Comparison of ENCODE assay signal across 12 cellular contexts in genomic region chr19:3096902-3097326, GRCh38. TPM values are rescaled to one million over a fixed set of nuclear protein-coding genes. Genes with fewer than 3 reads are reported as not detected.
DNase-seq lines count a peak whose midpoint lies in the region; ATAC-seq and TF ChIP-seq lines count a peak whose summit lies in the region.
"Had no signal": no experiment of that assay in that cellular context is flagged by ENCODE, and none has a peak within 500 bp of the region (broad histone marks: within the 10 kb centered on the region; RNA-seq: fewer than 3 reads in every experiment).

No MANE protein-coding gene starts in this region.

- peak overlapping the region; percentile 86 to 95 (median 90) for H3K27ac ChIP-seq in heart right ventricle
- H3K27ac ChIP-seq in parathyroid adenoma: no peak overlapping the region
- H3K27ac ChIP-seq in vagina: peak overlapping the region; percentile 50
- H3K27ac ChIP-seq: A549 had no signal

- H3K4me1 ChIP-seq in heart right ventricle (peaks cover 39 to 71% (median 67%) of the 10 kb centered on the region in 9 donors), parathyroid adenoma (peaks cover 26% of the 10 kb centered on the region), vagina (peaks cover 72% of the 10 kb centered on the region)

- H3K79me2 ChIP-seq in parathyroid adenoma: peaks cover 74% of the 10 kb centered on the region

- no peak for TF ChIP-seq CTCF in heart right ventricle (IDR thresholded peaks at IDR 0.05)
- TF ChIP-seq CTCF in fibroblast of villous mesenchyme (IDR thresholded peaks at IDR 0.05; ENCODE audit: insufficient read depth, low read depth, low read length): no peak
- no peak for TF ChIP-seq CTCF in parathyroid adenoma (IDR thresholded peaks at IDR 0.05)
- TF ChIP-seq CTCF in vagina (IDR thresholded peaks at IDR 0.05): no peak

- H3K4me2 ChIP-seq in parathyroid adenoma (ENCODE audit: low read length): peak overlapping the region; percentile 99

- ATAC-seq in heart right ventricle: no peak
- ATAC-seq: A549, WTC11 had no signal

- no peaks in the 10 kb centered on the region for H3K9me3 ChIP-seq in heart right ventricle
- H3K9me3 ChIP-seq in parathyroid adenoma (ENCODE audit: control insufficient read depth, low read length): no peaks in the 10 kb centered on the region
- no peaks in the 10 kb centered on the region for H3K9me3 ChIP-seq in vagina
- H3K9me3 ChIP-seq: A549 had no signal

- no peak overlapping the region for H2AFZ ChIP-seq in parathyroid adenoma

- H3K4me3 ChIP-seq in heart right ventricle (peak overlapping the region; percentile 7 to 100 (median 97)), fibroblast of villous mesenchyme (ENCODE audit: low read depth, low read length) (peak overlapping the region; percentile 93), parathyroid adenoma (ENCODE audit: low read depth, low read length) (no peak overlapping the region), vagina (peak overlapping the region; percentile 93 to 100)
- H3K4me3 ChIP-seq: A549 had no signal

- WGBS in heart right ventricle, 2 donors: 32 to 37% methylated on average over 11 of the region's 11 CpGs

- H3K27me3 ChIP-seq in heart right ventricle: peaks cover 0 to 32% (median 0%) of the 10 kb centered on the region in 7 donors
- H3K27me3 ChIP-seq in parathyroid adenoma (ENCODE audit: control insufficient read depth, insufficient read depth, low read length): no peaks in the 10 kb centered on the region
- H3K27me3 ChIP-seq in vagina: no peaks in the 10 kb centered on the region

- no peak for DNase-seq in heart right ventricle
- no peak for DNase-seq in cardiac septum (ENCODE audit: low spot score)
- DNase-seq in fibroblast of villous mesenchyme (ENCODE audit: low read depth): no peak
- DNase-seq in vagina (ENCODE audit: extremely low spot score in 2 of 2): no peak
- DNase-seq in activated gamma-delta T cell (lab: John Stamatoyannopoulos, UW): no peak
- DNase-seq in epidermal melanocyte (ENCODE audit: insufficient read length, low spot score): no peak
- DNase-seq in amniotic stem cell (lab: John Stamatoyannopoulos, UW): no peak
- DNase-seq: NCI-H1105, NCI-H524 treated with DMSO at 0.1 percent for 48 hours had no signal

- H3K9ac ChIP-seq in parathyroid adenoma: no peak overlapping the region

- H3K36me3 ChIP-seq in heart right ventricle (no peaks in the 10 kb centered on the region), parathyroid adenoma (ENCODE audit: control insufficient read depth, insufficient read depth, low read length) (no peaks in the 10 kb centered on the region), vagina (no peaks in the 10 kb centered on the region)

- TF ChIP-seq POLR2A in vagina (IDR thresholded peaks at IDR 0.05): no peak

- intact Hi-C loops in heart right ventricle (cut with DNase I): loop anchor here in 3 of 10 donors (5.0 kb wide), 2 partner anchors 35 to 125 kb away; partner anchors contain the start of gene TLE5 (in 3 of the 3)
- intact Hi-C loops in cardiac septum (cut with DNase I): loop anchor here (5.0 kb wide), 1 partner anchor 35 kb away; the partner anchor contains the start of gene TLE5
- intact Hi-C loops in vagina (cut with DNase I): no loop called here

RNA-seq across cellular contexts. Expression of gene GNA11, which starts 2.8 kb away (rescaled TPM):
- total RNA-seq in heart right ventricle (10 to 100 TPM; 57.4 to 83.2 (median 68.8) TPM), cardiac septum (60.9 TPM), fibroblast of villous mesenchyme (80.7 and 87.3 TPM in 2 replicates), vagina (33.6 TPM)
- polyA plus RNA-seq in heart right ventricle: 10 to 100 TPM; 28.2 to 40.7 TPM

RNA-seq across cellular contexts. Expression of gene TLE5, which starts 34.6 kb away (rescaled TPM):
- total RNA-seq in heart right ventricle (100 to 1,000 TPM; 653 to 857 (median 758) TPM), cardiac septum (804 TPM), fibroblast of villous mesenchyme (289 and 301 TPM in 2 replicates), vagina (451 TPM)
- polyA plus RNA-seq in heart right ventricle: 1,000 to 10,000 TPM in 1 of 2 donors, 100 to 1,000 TPM in 1; 679 to 1,254 TPM

RNA-seq across cellular contexts. Expression of gene GNA15, which starts 38.9 kb away (rescaled TPM):
- total RNA-seq in heart right ventricle: 1 to 10 TPM in 5 of 10 donors, under 1 TPM in 5; 0.42 to 8.9 (median 0.99) TPM
- 1 to 10 TPM; 1.0 to 1.4 TPM for polyA plus RNA-seq in heart right ventricle
- 1.9 TPM for total RNA-seq in cardiac septum
- under 0.01 and 0.32 TPM in 2 replicates for total RNA-seq in fibroblast of villous mesenchyme
- 28.2 TPM for total RNA-seq in vagina
